8 cellular contexts compared by ENCODE assay signal in genomic region chr19:9675358-9675901, GRCh38. TPM values are rescaled to one million over a fixed set of nuclear protein-coding genes. Genes with fewer than 3 reads are reported as not detected.
DNase-seq lines count a peak whose midpoint lies in the region; ATAC-seq and TF ChIP-seq lines count a peak whose summit lies in the region.
"Not testable (repeated sequence)": the region's sequence is repeated elsewhere in the genome, so short reads cannot be mapped to it uniquely, and the experiment has no call there.

No MANE protein-coding gene starts in this region.

- H3K4me2 ChIP-seq in DOHH2 (ENCODE audit: low read length) (peak overlapping the region; percentile 49), SK-N-SH (peak overlapping the region; percentile 63), parathyroid adenoma (ENCODE audit: low read length) (peak overlapping the region; percentile 91)

- not testable (repeated sequence) for H3K27me3 ChIP-seq in DOHH2 (ENCODE audit: control insufficient read depth, low read length); HUES6 (ENCODE audit: control insufficient read depth, insufficient read depth, low read length); SK-N-SH (ENCODE audit: insufficient read depth); adrenal gland; esophagus (ENCODE audit: control insufficient read depth in 1 of 2, insufficient read depth in 2 of 2, low read length in 2 of 2); left lung; parathyroid adenoma (ENCODE audit: control insufficient read depth, insufficient read depth, low read length); upper lobe of left lung

- H4K20me1 ChIP-seq in DOHH2 (ENCODE audit: control insufficient read depth, insufficient read depth, low read depth, low read length); SK-N-SH (ENCODE audit: insufficient read depth): not testable (repeated sequence)

- TF ChIP-seq RAD21 in SK-N-SH (IDR thresholded peaks at IDR 0.05; ENCODE audit: low read length), result not testable (repeated sequence)

- H3K9me3 ChIP-seq in DOHH2 (ENCODE audit: control insufficient read depth, insufficient read depth, low read length) (peaks cover 32% of the 10 kb centered on the region), HUES6 (ENCODE audit: control insufficient read depth, insufficient read depth, low read depth, low read length) (peaks cover 45% of the 10 kb centered on the region), adrenal gland (replicated peaks in 1 of 3) (peaks cover 0 to 17% (median 0%) of the 10 kb centered on the region in 3 donors), esophagus (ENCODE audit: control insufficient read depth in 2 of 2, insufficient read depth in 1 of 2, low read depth in 1 of 2, low read length in 1 of 2) (peaks cover 0 to 10% of the 10 kb centered on the region in 2 donors), left lung (peaks cover 0 to 37% of the 10 kb centered on the region in 2 donors), upper lobe of left lung (peaks cover 8 to 32% (median 18%) of the 10 kb centered on the region in 4 donors)
- H3K9me3 ChIP-seq in SK-N-SH; parathyroid adenoma (ENCODE audit: control insufficient read depth, low read length): not testable (repeated sequence)

- TF ChIP-seq CTCF in DOHH2 (IDR thresholded peaks at IDR 0.05; ENCODE audit: low read depth, low read length, poor library complexity, severe bottlenecking); SK-N-SH (IDR thresholded peaks at IDR 0.05); adrenal gland (IDR thresholded peaks at IDR 0.05); left lung (IDR thresholded peaks at IDR 0.05); parathyroid adenoma (IDR thresholded peaks at IDR 0.05); upper lobe of left lung (IDR thresholded peaks at IDR 0.05): not testable (repeated sequence)

- H3K9ac ChIP-seq in HUES6 (ENCODE audit: low read length), result peak overlapping the region; percentile 96
- peak overlapping the region; percentile 72 for H3K9ac ChIP-seq in SK-N-SH
- peak overlapping the region; percentile 63 for H3K9ac ChIP-seq in parathyroid adenoma

- ATAC-seq in left lung; upper lobe of left lung (ENCODE audit: low FRiP score in 2 of 2): not testable (repeated sequence)

- not testable (repeated sequence) for TF ChIP-seq EP300 in SK-N-SH (IDR thresholded peaks at IDR 0.05; ENCODE audit: borderline replicate concordance in 1 of 2, low read depth in 1 of 2, low read length in 1 of 2); upper lobe of left lung (IDR thresholded peaks at IDR 0.05)

- POLR2A ChIA-PET in SK-N-SH (lab: Yijun Ruan, JAX), result interaction anchor here (0.5 to 1.2 kb wide), 2 partner anchors 54 to 93 kb away, joined by 3 to 5 read pairs; partner anchors contain the start of gene ZNF846

- not testable (repeated sequence) for H3K4me1 ChIP-seq in DOHH2 (ENCODE audit: control insufficient read depth, low read length); HUES6 (ENCODE audit: control insufficient read depth, insufficient read depth, low read length); SK-N-SH (ENCODE audit: control insufficient read depth in 1 of 2, insufficient read depth in 2 of 2, low read depth in 1 of 2, low read length in 1 of 2); adrenal gland (replicated peaks in 1 of 2); esophagus (ENCODE audit: control insufficient read depth in 2 of 2, insufficient read depth in 2 of 2, low read length in 1 of 2); parathyroid adenoma; upper lobe of left lung
- peaks cover 0 to 14% of the 10 kb centered on the region in 2 donors for H3K4me1 ChIP-seq in left lung

- not testable (repeated sequence) for DNase-seq in SK-N-SH, left lung
- DNase-seq in adrenal gland (peak in 1 of 7 donors; percentile 26), upper lobe of left lung (peak in 1 of 2 donors; percentile 53)

- H3K9me2 ChIP-seq in DOHH2 (replicated peaks; ENCODE audit: control insufficient read depth, low read length); SK-N-SH: not testable (repeated sequence)

- H3K36me3 ChIP-seq in DOHH2 (ENCODE audit: control insufficient read depth, low read length) (peaks cover 36% of the 10 kb centered on the region), HUES6 (ENCODE audit: control insufficient read depth, insufficient read depth, low read length) (peaks cover 20% of the 10 kb centered on the region), SK-N-SH (replicated peaks in 1 of 2; ENCODE audit: control insufficient read depth in 1 of 2, insufficient read depth in 2 of 2, low read length in 1 of 2) (peaks cover 9 to 32% of the 10 kb centered on the region in 2 experiments), left lung (peaks cover 0 to 31% of the 10 kb centered on the region in 2 donors), upper lobe of left lung (peaks cover 0 to 14% (median under 1%) of the 10 kb centered on the region in 4 donors)
- H3K36me3 ChIP-seq in adrenal gland (replicated peaks in 1 of 2); esophagus (ENCODE audit: control insufficient read depth in 2 of 2, insufficient read depth in 2 of 2, low read length in 1 of 2); parathyroid adenoma (ENCODE audit: control insufficient read depth, insufficient read depth, low read length): not testable (repeated sequence)

- TF ChIP-seq POLR2A in adrenal gland (IDR thresholded peaks at IDR 0.05); upper lobe of left lung (IDR thresholded peaks at IDR 0.05): not testable (repeated sequence)

- H3K4me3 ChIP-seq in DOHH2 (ENCODE audit: low read length) (peak overlapping the region; percentile 78), HUES6 (ENCODE audit: low read depth, low read length) (peak overlapping the region; percentile 86), SK-N-SH (ENCODE audit: low read depth in 2 of 2, low read length in 1 of 2) (peak overlapping the region; percentile 67 to 75), adrenal gland (peak overlapping the region; percentile 73 to 93 (median 86)), esophagus (ENCODE audit: low read depth in 1 of 2, low read length in 2 of 2) (peak overlapping the region; percentile 71 to 79), left lung (peak overlapping the region; percentile 86 to 92), parathyroid adenoma (ENCODE audit: low read depth, low read length) (peak overlapping the region; percentile 95), upper lobe of left lung (peak overlapping the region; percentile 67 to 81 (median 73))

- 72% methylated on average over 19 of the region's 20 CpGs for WGBS in SK-N-SH (ENCODE audit: low lambda C conversion rate)
- WGBS in adrenal gland, 4 donors, result 55 to 62% (median 60%) methylated on average over 19 to 20 of the region's 20 CpGs
- WGBS in esophagus, 2 donors, result 54 to 55% methylated on average over 20 of the region's 20 CpGs
- WGBS in upper lobe of left lung, 2 donors, result 56 to 58% methylated on average over 20 of the region's 20 CpGs

- CTCF ChIA-PET in SK-N-SH (lab: Yijun Ruan, JAX), result interaction anchor here (1.4 kb wide), 1 partner anchor 50 kb away, joined by 4 read pairs; no protein-coding TSS in a partner anchor

- H3K27ac ChIP-seq in DOHH2 (ENCODE audit: low read depth, low read length) (peak overlapping the region; percentile 50), HUES6 (ENCODE audit: low read depth, low read length) (peak overlapping the region; percentile 99), SK-N-SH (ENCODE audit: low read depth in 2 of 2, low read length in 1 of 2) (peak overlapping the region; percentile 72 to 91), adrenal gland (peak overlapping the region; percentile 89 to 97 (median 94)), esophagus (ENCODE audit: low read depth in 2 of 2, low read length in 1 of 2) (peak overlapping the region; percentile 95 to 100), left lung (peak overlapping the region; percentile 91 to 98), parathyroid adenoma (peak overlapping the region; percentile 89), upper lobe of left lung (peak overlapping the region; percentile 89 to 97 (median 94))

- not testable (repeated sequence) for H3F3A ChIP-seq in DOHH2 (ENCODE audit: control insufficient read depth, insufficient read depth); SK-N-SH (replicated peaks; ENCODE audit: insufficient read depth)

- H3K79me2 ChIP-seq in DOHH2 (ENCODE audit: control insufficient read depth, low read length), result peaks cover 45% of the 10 kb centered on the region
- H3K79me2 ChIP-seq in SK-N-SH (ENCODE audit: insufficient read depth), result peaks cover 40% of the 10 kb centered on the region
- peaks cover 15% of the 10 kb centered on the region for H3K79me2 ChIP-seq in parathyroid adenoma

- intact Hi-C loops in adrenal gland (cut with DNase I); left lung (cut with DNase I): not testable (repeated sequence)

- peak overlapping the region; percentile 90 for H2AFZ ChIP-seq in SK-N-SH (ENCODE audit: low read depth)
- H2AFZ ChIP-seq in parathyroid adenoma, result peak overlapping the region; percentile 86

RNA-seq across cellular contexts. Expression of gene ZNF562, which starts 0.5 kb away (rescaled TPM):
- 3.1 and 4.7 TPM in 2 replicates for polyA plus RNA-seq in SK-N-SH (2012; rRNA removed)
- 3.3 and 4.1 TPM in 2 replicates for polyA plus RNA-seq in SK-N-SH (2012; cell fraction: cytosol; rRNA removed)
- polyA plus RNA-seq in SK-N-SH (2012; cell fraction: nucleus; rRNA removed), result 4.8 and 7.6 TPM in 2 replicates
- total RNA-seq in adrenal gland, result 10 to 100 TPM; 17.5 to 34.7 (median 26.0) TPM
- 10 to 100 TPM in 1 of 3 donors, 1 to 10 TPM in 2; 3.4 to 16.7 (median 7.3) TPM for polyA plus RNA-seq in adrenal gland
- 10 to 100 TPM; 11.2 to 14.2 TPM for polyA plus RNA-seq in esophagus
- 10 to 100 TPM; 33.7 to 36.4 TPM for total RNA-seq in left lung
- total RNA-seq in upper lobe of left lung, result 10 to 100 TPM; 21.4 to 33.2 (median 24.3) TPM

RNA-seq across cellular contexts. Expression of gene ZNF561, which starts 54.4 kb away (rescaled TPM):
- polyA plus RNA-seq in SK-N-SH (2012; rRNA removed) (18.0 and 28.1 TPM in 2 replicates), adrenal gland (10 to 100 TPM; 20.1 to 28.9 (median 25.4) TPM), esophagus (10 to 100 TPM; 25.4 to 27.0 TPM)
- 14.0 and 15.5 TPM in 2 replicates for polyA plus RNA-seq in SK-N-SH (2012; cell fraction: cytosol; rRNA removed)
- 24.9 and 48.6 TPM in 2 replicates for polyA plus RNA-seq in SK-N-SH (2012; cell fraction: nucleus; rRNA removed)
- total RNA-seq in adrenal gland (10 to 100 TPM; 17.8 to 57.9 (median 36.4) TPM), left lung (10 to 100 TPM; 40.1 to 43.9 TPM), upper lobe of left lung (10 to 100 TPM; 12.6 to 37.5 (median 26.0) TPM)
